In genomic region chr17:64147110-64148016, GRCh38 we compare ENCODE assay signal across 1 cellular context.
TF ChIP-seq lines count a peak whose summit lies in the region.

No MANE protein-coding gene starts in this region.

TF ChIP-seq in K562, 482 proteins besides CTCF, POLR2A, EP300 and RAD21 (continued from another document):
- TF ChIP-seq CEBPZ (IDR thresholded peaks at IDR 0.05; ENCODE audit: borderline replicate concordance, low read depth, low read length) (0 out of 2 replicates have a peak, but pooled peaks have one; percentile 26), CREM (IDR thresholded peaks at IDR 0.05; ENCODE audit: low read depth) (no peak), FOSL1 (tag; conservative IDR thresholded peaks at IDR 0.05) (peak; percentile 46; the same call in 1 of the 2 replicates), SMARCA4 (IDR thresholded peaks at IDR 0.05) (no peak), ERF (CRISPR knock-in tag; IDR thresholded peaks at IDR 0.05) (peak; percentile 45; the same call in 1 of the 2 replicates), CBX5 (IDR thresholded peaks at IDR 0.05; ENCODE audit: borderline replicate concordance, low read depth) (no peak), RAD51 (IDR thresholded peaks at IDR 0.05; ENCODE audit: borderline replicate concordance, low read depth) (peak; percentile 7; the same call in 1 of the 2 replicates), THAP7 (CRISPR knock-in tag; IDR thresholded peaks at IDR 0.05) (peak; percentile 54; the same call in 1 of the 2 replicates), CHD2 (IDR thresholded peaks at IDR 0.05; ENCODE audit: low read depth, low read length) (peak; percentile 39; the same call in 1 of the 2 replicates)
